In genomic region chr7:47148541-47149207, GRCh38 we compare ENCODE assay signal across 2 cellular contexts.
TF ChIP-seq lines count a peak whose summit lies in the region.

No MANE protein-coding gene starts in this region.

TF ChIP-seq in SK-N-SH treated with all-trans-retinoic acid at 6 μM for 48 hours, 23 proteins besides CTCF, POLR2A, EP300 and RAD21 (continued from another document):
- TF ChIP-seq PATZ1 (CRISPR knock-in tag; IDR thresholded peaks at IDR 0.05; ENCODE audit: borderline replicate concordance) (0 out of 2 replicates have a peak, but pooled peaks have one; percentile 34), TCF4 (CRISPR knock-in tag; IDR thresholded peaks at IDR 0.05; ENCODE audit: borderline replicate concordance) (peak; percentile 29; the same call in 1 of the 2 replicates), ISL1 (CRISPR knock-in tag; IDR thresholded peaks at IDR 0.05) (peak; percentile 93)

TF ChIP-seq in SK-N-SH, 30 proteins besides CTCF, POLR2A, EP300 and RAD21 (continued from another document):
- no peak for TF ChIP-seq RCOR1 (IDR thresholded peaks at IDR 0.05; ENCODE audit: low read length)
- TF ChIP-seq JUND (IDR thresholded peaks at IDR 0.05): no peak
- TF ChIP-seq RFX5 (IDR thresholded peaks at IDR 0.05; ENCODE audit: low read length): no peak
- no peak for TF ChIP-seq SIN3A (IDR thresholded peaks at IDR 0.05; ENCODE audit: borderline replicate concordance, low read depth, low read length)
- no peak for TF ChIP-seq YY1 (IDR thresholded peaks at IDR 0.05; ENCODE audit: low read depth)
- no peak for TF ChIP-seq TCF12 (IDR thresholded peaks at IDR 0.05)
- no peak for TF ChIP-seq FOXM1 (IDR thresholded peaks at IDR 0.05; ENCODE audit: low read depth)
- TF ChIP-seq GABPA (IDR thresholded peaks at IDR 0.05; ENCODE audit: low read depth): no peak
- TF ChIP-seq FOXJ3 (CRISPR knock-in tag; IDR thresholded peaks at IDR 0.05): no peak
- TF ChIP-seq NFIC (IDR thresholded peaks at IDR 0.05; ENCODE audit: borderline replicate concordance): no peak
- TF ChIP-seq, protein P1, sequence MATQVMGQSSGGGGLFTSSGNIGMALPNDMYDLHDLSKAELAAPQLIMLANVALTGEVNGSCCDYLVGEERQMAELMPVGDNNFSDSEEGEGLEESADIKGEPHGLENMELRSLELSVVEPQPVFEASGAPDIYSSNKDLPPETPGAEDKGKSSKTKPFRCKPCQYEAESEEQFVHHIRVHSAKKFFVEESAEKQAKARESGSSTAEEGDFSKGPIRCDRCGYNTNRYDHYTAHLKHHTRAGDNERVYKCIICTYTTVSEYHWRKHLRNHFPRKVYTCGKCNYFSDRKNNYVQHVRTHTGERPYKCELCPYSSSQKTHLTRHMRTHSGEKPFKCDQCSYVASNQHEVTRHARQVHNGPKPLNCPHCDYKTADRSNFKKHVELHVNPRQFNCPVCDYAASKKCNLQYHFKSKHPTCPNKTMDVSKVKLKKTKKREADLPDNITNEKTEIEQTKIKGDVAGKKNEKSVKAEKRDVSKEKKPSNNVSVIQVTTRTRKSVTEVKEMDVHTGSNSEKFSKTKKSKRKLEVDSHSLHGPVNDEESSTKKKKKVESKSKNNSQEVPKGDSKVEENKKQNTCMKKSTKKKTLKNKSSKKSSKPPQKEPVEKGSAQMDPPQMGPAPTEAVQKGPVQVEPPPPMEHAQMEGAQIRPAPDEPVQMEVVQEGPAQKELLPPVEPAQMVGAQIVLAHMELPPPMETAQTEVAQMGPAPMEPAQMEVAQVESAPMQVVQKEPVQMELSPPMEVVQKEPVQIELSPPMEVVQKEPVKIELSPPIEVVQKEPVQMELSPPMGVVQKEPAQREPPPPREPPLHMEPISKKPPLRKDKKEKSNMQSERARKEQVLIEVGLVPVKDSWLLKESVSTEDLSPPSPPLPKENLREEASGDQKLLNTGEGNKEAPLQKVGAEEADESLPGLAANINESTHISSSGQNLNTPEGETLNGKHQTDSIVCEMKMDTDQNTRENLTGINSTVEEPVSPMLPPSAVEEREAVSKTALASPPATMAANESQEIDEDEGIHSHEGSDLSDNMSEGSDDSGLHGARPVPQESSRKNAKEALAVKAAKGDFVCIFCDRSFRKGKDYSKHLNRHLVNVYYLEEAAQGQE (IDR thresholded peaks at IDR 0.05; ENCODE audit: low read depth, low read length): no peak
- TF ChIP-seq, protein P2, sequence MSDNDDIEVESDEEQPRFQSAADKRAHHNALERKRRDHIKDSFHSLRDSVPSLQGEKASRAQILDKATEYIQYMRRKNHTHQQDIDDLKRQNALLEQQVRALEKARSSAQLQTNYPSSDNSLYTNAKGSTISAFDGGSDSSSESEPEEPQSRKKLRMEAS (IDR thresholded peaks at IDR 0.05; ENCODE audit: low read depth): no peak
- no peak for TF ChIP-seq CHD2 (IDR thresholded peaks at IDR 0.05; ENCODE audit: low read length, partially characterized antibody)
- no peak for TF ChIP-seq ZBTB33 (IDR thresholded peaks at IDR 0.05; ENCODE audit: borderline replicate concordance, low read depth)
- no peak for TF ChIP-seq TEAD4 (IDR thresholded peaks at IDR 0.05; ENCODE audit: borderline replicate concordance, insufficient read depth)
- no peak for TF ChIP-seq USF2 (IDR thresholded peaks at IDR 0.05; ENCODE audit: borderline replicate concordance, low read depth, low read length)
- no peak for TF ChIP-seq GATA2 (CRISPR knock-in tag; IDR thresholded peaks at IDR 0.05)
- no peak for TF ChIP-seq MXI1 (IDR thresholded peaks at IDR 0.05; ENCODE audit: low read depth, low read length)
